8 cellular contexts compared by ENCODE assay signal in genomic region chr7:70829221-70830059, GRCh38.
DNase-seq lines count a peak whose midpoint lies in the region; ATAC-seq and TF ChIP-seq lines count a peak whose summit lies in the region.

No MANE protein-coding gene starts in this region.

- POLR2A ChIA-PET in Panc1 (lab: Charles Lee): no interaction called here

- H3K27me3 Mint-ChIP-seq in activated T-helper 2 cell treated with anti-CD3 and anti-CD28 coated beads, Interferon-gamma antibody, Interleukin-2, Interleukin-4, amounts not matched to agents 10 μg/mL and 5 μg/mL and 100 μg/mL, durations not matched to agents 14 hours and 24 hours and 36 hours (ENCODE audit: low read depth): peaks cover 4% of the 10 kb centered on the region

- in situ Hi-C loops in ACHN (cut with HindIII; ENCODE audit: low pct_ligation_motif_present, low pct_unique_long_range_greater_than_20kb, low sequenced_read_pairs) (no loop called here), Panc1 (cut with HindIII; ENCODE audit: low pct_unique_long_range_greater_than_20kb, low sequenced_read_pairs) (no loop called here)

- peak; percentile 88 for TF ChIP-seq CTCF in Panc1 (IDR thresholded peaks at IDR 0.05)
- TF ChIP-seq CTCF in foreskin keratinocyte (conservative IDR thresholded peaks at IDR 0.05): peak; percentile 76

- H3K9me3 Mint-ChIP-seq in activated T-helper 2 cell treated with anti-CD3 and anti-CD28 coated beads, Interferon-gamma antibody, Interleukin-2, Interleukin-4, amounts not matched to agents 10 μg/mL and 5 μg/mL and 100 μg/mL, durations not matched to agents 14 hours and 24 hours and 36 hours: no peaks in the 10 kb centered on the region

- ATAC-seq in GM18511 (IDR thresholded peaks at IDR 0.05; ENCODE audit: unreplicated experiment) (peak; percentile 59), HG03575 (IDR thresholded peaks at IDR 0.05; ENCODE audit: extremely low read depth, insufficient number of reproducible peaks, low FRiP score, unreplicated experiment) (peak; percentile 51), Panc1 (peak; percentile 93), foreskin keratinocyte (peak; percentile 69)

- H3K4me1 Mint-ChIP-seq in activated T-helper 2 cell treated with anti-CD3 and anti-CD28 coated beads, Interferon-gamma antibody, Interleukin-2, Interleukin-4, amounts not matched to agents 10 μg/mL and 5 μg/mL and 100 μg/mL, durations not matched to agents 14 hours and 24 hours and 36 hours (ENCODE audit: low read depth): peaks cover 6% of the 10 kb centered on the region

- no peaks in the 10 kb centered on the region for H3K36me3 Mint-ChIP-seq in activated T-helper 2 cell treated with anti-CD3 and anti-CD28 coated beads, Interferon-gamma antibody, Interleukin-2, Interleukin-4, amounts not matched to agents 10 μg/mL and 5 μg/mL and 100 μg/mL, durations not matched to agents 14 hours and 24 hours and 36 hours (ENCODE audit: low read depth)

- H3K4me3 Mint-ChIP-seq in activated T-helper 2 cell treated with anti-CD3 and anti-CD28 coated beads, Interferon-gamma antibody, Interleukin-2, Interleukin-4, amounts not matched to agents 10 μg/mL and 5 μg/mL and 100 μg/mL, durations not matched to agents 14 hours and 24 hours and 36 hours (ENCODE audit: low read depth): no peak overlapping the region

- H3K4me3 ChIP-seq in Panc1 (ENCODE audit: low read depth in 2 of 2, low read length in 2 of 2): 0 out of 4 replicates have a peak overlapping the region, but pooled peaks of 1 of the 2 experiments have one; percentile 14

- no TSS peak for BruUV-seq in Panc1 (replicated peaks; lab: Mats Ljungman, UMichigan)

- H3K27ac ChIP-seq in Panc1 (ENCODE audit: low read length): no peak overlapping the region
- no peak overlapping the region for H3K27ac ChIP-seq in foreskin keratinocyte

- CTCF ChIA-PET in Panc1 (lab: Charles Lee): no interaction called here

- no peaks in the 10 kb centered on the region for H3K9me3 ChIP-seq in Panc1 (ENCODE audit: control insufficient read depth, insufficient read depth, low read depth, low read length)

- no peaks in the 10 kb centered on the region for H3K4me1 ChIP-seq in Panc1 (ENCODE audit: control insufficient read depth, insufficient read depth, low read length)
- H3K4me1 ChIP-seq in foreskin keratinocyte: no peaks in the 10 kb centered on the region

- H3K36me3 ChIP-seq in Panc1 (ENCODE audit: control insufficient read depth, insufficient read depth, low read length): no peaks in the 10 kb centered on the region

- no peaks in the 10 kb centered on the region; the same call in 1 of the 2 replicates for H3K27me3 ChIP-seq in Panc1 (ENCODE audit: control insufficient read depth, insufficient read depth, low read length)
- H3K27me3 ChIP-seq in foreskin keratinocyte: no peaks in the 10 kb centered on the region

- DNase-seq in ACHN (peak; percentile 59), Panc1 (ENCODE audit: low read depth, low spot score) (peak; percentile 55), foreskin keratinocyte (peak in 1 of 2 donors; percentile 22), non-pigmented ciliary epithelial cell (ENCODE audit: low read depth) (peak; percentile 8), stromal cell of bone marrow (ENCODE audit: low read depth) (peak; percentile 39)
- peak; percentile 46 for DNase-seq in activated T-helper 2 cell treated with anti-CD3 and anti-CD28 coated beads, Interferon-gamma antibody, Interleukin-2, Interleukin-4, amounts not matched to agents 10 μg/mL and 5 μg/mL and 100 μg/mL, durations not matched to agents 14 hours and 24 hours and 36 hours (ENCODE audit: low spot score)

- no peak overlapping the region for H3K27ac Mint-ChIP-seq in activated T-helper 2 cell treated with anti-CD3 and anti-CD28 coated beads, Interferon-gamma antibody, Interleukin-2, Interleukin-4, amounts not matched to agents 10 μg/mL and 5 μg/mL and 100 μg/mL, durations not matched to agents 14 hours and 24 hours and 36 hours

- intact Hi-C loops in Panc1 (cut with micrococcal nuclease; ENCODE audit: unreplicated experiment): loop anchor here (1.0 kb wide), 1 partner anchor 907 kb away; no protein-coding TSS in a partner anchor
- intact Hi-C loops in activated T-helper 2 cell treated with anti-CD3 and anti-CD28 coated beads, Interferon-gamma antibody, Interleukin-2, Interleukin-4, amounts not matched to agents 10 μg/mL and 5 μg/mL and 100 μg/mL, durations not matched to agents 14 hours and 24 hours and 36 hours (cut with micrococcal nuclease): loop anchor here (1.0 kb wide), 1 partner anchor 907 kb away; no protein-coding TSS in a partner anchor
